ENCODE assay signal across 8 cellular contexts in the genomic region with DNA sequence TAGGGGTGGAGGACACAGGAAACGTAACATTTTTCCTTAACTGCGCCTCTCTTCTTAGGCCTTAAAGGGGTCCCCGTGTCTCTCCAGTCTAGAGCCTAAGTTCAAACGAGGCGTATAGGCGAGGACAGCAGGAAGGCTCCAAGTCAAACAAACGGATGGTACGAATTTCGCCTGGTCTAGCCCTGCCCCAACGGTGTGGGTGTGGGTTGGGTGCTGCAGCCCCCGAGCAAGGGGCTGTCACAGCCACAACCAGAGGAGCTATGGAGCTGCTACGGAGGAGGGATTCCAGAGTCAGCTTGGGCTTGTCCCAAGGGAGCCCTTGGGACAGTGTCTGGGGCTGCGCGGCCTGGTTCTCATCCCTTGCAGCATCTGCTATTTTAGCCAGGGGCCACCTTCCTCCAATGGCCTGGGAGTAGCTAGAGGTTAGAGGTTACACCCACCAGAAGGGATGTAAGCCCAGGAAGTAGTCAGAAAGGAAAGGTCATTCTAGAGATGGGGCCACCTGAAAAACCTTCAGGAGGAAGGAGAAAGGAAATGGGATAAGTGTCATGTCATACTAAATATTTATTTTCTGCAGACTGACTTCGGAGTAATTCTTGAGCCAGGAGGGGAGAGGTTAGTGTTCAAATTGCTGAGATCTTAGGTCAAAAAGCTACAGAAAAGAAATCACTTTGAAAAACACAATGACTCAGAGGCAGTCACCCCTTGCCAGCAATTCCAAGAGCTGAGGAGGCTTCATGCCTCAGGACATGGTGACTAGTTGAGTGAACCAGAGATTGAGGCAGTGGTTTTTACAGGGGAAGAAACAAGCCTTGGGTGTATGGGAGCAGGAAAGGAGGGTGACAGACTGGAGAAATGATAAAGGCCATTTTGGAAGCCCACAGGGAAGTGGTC. TPM values are rescaled to one million over a fixed set of nuclear protein-coding genes. Genes with fewer than 3 reads are reported as not detected.
DNase-seq lines count a peak whose midpoint lies in the region; ATAC-seq, FAIRE-seq and TF ChIP-seq lines count a peak whose summit lies in the region.

No MANE protein-coding gene starts in this region.

- TF ChIP-seq POLR2A in GM12891 (IDR thresholded peaks at IDR 0.05; ENCODE audit: low read depth, low read length): no peak

- H3K4me3 Mint-ChIP-seq in activated naive CD8-positive, alpha-beta T cell treated with anti-CD3 and anti-CD28 coated beads, Interleukin-2, amount 10 ng/mL, durations not matched to agents 7 days and 5 days: peak overlapping the region; percentile 87

- H3K4me3 ChIP-seq in skeletal muscle cell (ENCODE audit: low read depth, low read length): peak overlapping the region; percentile 63

- DNase-seq in DMS114 treated with DMSO at 0.1 percent for 48 hours (lab: John Stamatoyannopoulos, UW; ENCODE audit: unreplicated experiment) (peak; percentile 62), HT1080 (ENCODE audit: low read depth) (peak; percentile 74), hepatic stellate cell (ENCODE audit: low spot score) (peak; percentile 50), skeletal muscle cell (ENCODE audit: low read depth) (peak; percentile 53), GM12891 (ENCODE audit: insufficient read length, low spot score) (no peak), NCI-H2081 (lab: John Stamatoyannopoulos, UW) (no peak)
- no peak for DNase-seq in activated naive CD8-positive, alpha-beta T cell treated with anti-CD3 and anti-CD28 coated beads, Interleukin-2, amount 10 ng/mL, durations not matched to agents 7 days and 5 days

- ATAC-seq in activated naive CD8-positive, alpha-beta T cell treated with anti-CD3 and anti-CD28 coated beads, Interleukin-2, amount 10 ng/mL, durations not matched to agents 7 days and 5 days (ENCODE audit: low read depth): peak; percentile 0
- no peak for ATAC-seq in GM19328 (IDR thresholded peaks at IDR 0.05; ENCODE audit: unreplicated experiment)

- H3K27ac Mint-ChIP-seq in activated naive CD8-positive, alpha-beta T cell treated with anti-CD3 and anti-CD28 coated beads, Interleukin-2, amount 10 ng/mL, durations not matched to agents 7 days and 5 days: peak overlapping the region; percentile 91

- peaks cover 26% of the 10 kb centered on the region for H3K4me1 Mint-ChIP-seq in activated naive CD8-positive, alpha-beta T cell treated with anti-CD3 and anti-CD28 coated beads, Interleukin-2, amount 10 ng/mL, durations not matched to agents 7 days and 5 days

- no peak for FAIRE-seq in GM12891 (lab: Jason Lieb, UNC)

- peaks cover 6% of the 10 kb centered on the region for H3K27me3 Mint-ChIP-seq in activated naive CD8-positive, alpha-beta T cell treated with anti-CD3 and anti-CD28 coated beads, Interleukin-2, amount 10 ng/mL, durations not matched to agents 7 days and 5 days

- H3K36me3 Mint-ChIP-seq in activated naive CD8-positive, alpha-beta T cell treated with anti-CD3 and anti-CD28 coated beads, Interleukin-2, amount 10 ng/mL, durations not matched to agents 7 days and 5 days: peaks cover 14% of the 10 kb centered on the region

- H3K9me3 Mint-ChIP-seq in activated naive CD8-positive, alpha-beta T cell treated with anti-CD3 and anti-CD28 coated beads, Interleukin-2, amount 10 ng/mL, durations not matched to agents 7 days and 5 days: no peaks in the 10 kb centered on the region

- POLR2A ChIA-PET in activated naive CD8-positive, alpha-beta T cell treated with anti-CD3 and anti-CD28 coated beads, Interleukin-2, amount 10 ng/mL, durations not matched to agents 7 days and 5 days (lab: Charles Lee): interaction anchor here (0.5 to 4.1 kb wide), 15 partner anchors 10 to 279 kb away, joined by 3 to 39 read pairs (median 6); partner anchors contain the start of genes B3GALT4, HSD17B8, PFDN6 and RING1

TF ChIP-seq in GM12891, 5 proteins besides CTCF, POLR2A, EP300 and RAD21:
- TF ChIP-seq SPI1 (IDR thresholded peaks at IDR 0.05; ENCODE audit: low read depth, low read length) (no peak), PAX5 (IDR thresholded peaks at IDR 0.05; ENCODE audit: insufficient read depth, low read length, severe bottlenecking) (no peak), POLR2AphosphoS5 (IDR thresholded peaks at IDR 0.05; ENCODE audit: low read depth, low read length) (no peak), POU2F2 (IDR thresholded peaks at IDR 0.05; ENCODE audit: low read depth, low read length) (no peak), TAF1 (IDR thresholded peaks at IDR 0.05; ENCODE audit: low read depth, low read length) (no peak)

RNA-seq across cellular contexts. Expression of gene VPS52, which starts 21.7 kb away (rescaled TPM):
- 30.9 and 38.2 TPM in 2 replicates for total RNA-seq in HT1080 (2014; rRNA removed; shearing (Covaris generic))
- polyA plus RNA-seq in HT1080 (2015; cell fraction: cytosol; rRNA removed): 52.8 and 53.2 TPM in 2 replicates
- polyA plus RNA-seq in HT1080 (2015; cell fraction: nucleus; rRNA removed): 197 and 199 TPM in 2 replicates
- 10 to 100 TPM; 72.3 to 76.0 TPM for total RNA-seq in activated naive CD8-positive, alpha-beta T cell treated with anti-CD3 and anti-CD28 coated beads, Interleukin-2, amount 10 ng/mL, durations not matched to agents 7 days and 5 days
- 30.4 TPM for polyA plus RNA-seq in GM12891 (2012; ENCODE audit: low read depth, missing spikeins)

RNA-seq across cellular contexts. Expression of gene RPS18, which starts 21.9 kb away (rescaled TPM):
- total RNA-seq in HT1080 (2014; rRNA removed; shearing (Covaris generic)): 3,065 and 5,472 TPM in 2 replicates
- 5,591 and 6,587 TPM in 2 replicates for polyA plus RNA-seq in HT1080 (2015; cell fraction: cytosol; rRNA removed)
- polyA plus RNA-seq in HT1080 (2015; cell fraction: nucleus; rRNA removed): 1,861 and 1,874 TPM in 2 replicates
- total RNA-seq in activated naive CD8-positive, alpha-beta T cell treated with anti-CD3 and anti-CD28 coated beads, Interleukin-2, amount 10 ng/mL, durations not matched to agents 7 days and 5 days: 1,000 to 10,000 TPM; 3,300 to 3,409 TPM
- 13,687 TPM for polyA plus RNA-seq in GM12891 (2012; ENCODE audit: low read depth, missing spikeins)

RNA-seq across cellular contexts. Expression of gene B3GALT4, which starts 26.9 kb away (rescaled TPM):
- 1.2 TPM in 2 replicates for total RNA-seq in HT1080 (2014; rRNA removed; shearing (Covaris generic))
- 0.61 and 1.2 TPM in 2 replicates for polyA plus RNA-seq in HT1080 (2015; cell fraction: cytosol; rRNA removed)
- 0.16 and 0.29 TPM in 2 replicates for polyA plus RNA-seq in HT1080 (2015; cell fraction: nucleus; rRNA removed)
- total RNA-seq in activated naive CD8-positive, alpha-beta T cell treated with anti-CD3 and anti-CD28 coated beads, Interleukin-2, amount 10 ng/mL, durations not matched to agents 7 days and 5 days: 10 to 100 TPM; 32.0 to 35.4 TPM
- 3.0 TPM for polyA plus RNA-seq in GM12891 (2012; ENCODE audit: low read depth, missing spikeins)

RNA-seq across cellular contexts. Expression of gene WDR46, which starts 39.1 kb away (rescaled TPM):
- total RNA-seq in HT1080 (2014; rRNA removed; shearing (Covaris generic)): 170 and 256 TPM in 2 replicates
- polyA plus RNA-seq in HT1080 (2015; cell fraction: cytosol; rRNA removed): 81.1 and 91.8 TPM in 2 replicates
- 211 and 236 TPM in 2 replicates for polyA plus RNA-seq in HT1080 (2015; cell fraction: nucleus; rRNA removed)
- total RNA-seq in activated naive CD8-positive, alpha-beta T cell treated with anti-CD3 and anti-CD28 coated beads, Interleukin-2, amount 10 ng/mL, durations not matched to agents 7 days and 5 days: 10 to 100 TPM; 50.0 to 58.0 TPM
- 47.4 TPM for polyA plus RNA-seq in GM12891 (2012; ENCODE audit: low read depth, missing spikeins)

RNA-seq across cellular contexts. Expression of gene PFDN6, which starts 39.4 kb away (rescaled TPM):
- total RNA-seq in HT1080 (2014; rRNA removed; shearing (Covaris generic)): 194 and 225 TPM in 2 replicates
- polyA plus RNA-seq in HT1080 (2015; cell fraction: cytosol; rRNA removed): 260 and 275 TPM in 2 replicates
- polyA plus RNA-seq in HT1080 (2015; cell fraction: nucleus; rRNA removed): 173 and 211 TPM in 2 replicates
- total RNA-seq in activated naive CD8-positive, alpha-beta T cell treated with anti-CD3 and anti-CD28 coated beads, Interleukin-2, amount 10 ng/mL, durations not matched to agents 7 days and 5 days: 10 to 100 TPM; 53.3 to 54.7 TPM
- 143 TPM for polyA plus RNA-seq in GM12891 (2012; ENCODE audit: low read depth, missing spikeins)

Comparison
In these comparisons a context has a peak if more than half of its experiments do, and no peak if none do; other contexts are left out.
1. DNase-seq: peak in DMS114 treated with DMSO at 0.1 percent for 48 hours (single experiment), HT1080 (single experiment), hepatic stellate cell (single experiment) and skeletal muscle cell (single experiment); none in activated naive CD8-positive, alpha-beta T cell treated with anti-CD3 and anti-CD28 coated beads, Interleukin-2, amount 10 ng/mL, durations not matched to agents 7 days and 5 days (single experiment), GM12891 (single experiment) and NCI-H2081 (0 of 2).
2. RNA of gene B3GALT4, which starts 26.9 kb away (total RNA-seq): 32.0 to 35.4 TPM in activated naive CD8-positive, alpha-beta T cell treated with anti-CD3 and anti-CD28 coated beads, Interleukin-2, amount 10 ng/mL, durations not matched to agents 7 days and 5 days; 1.2 TPM in HT1080; every median in the first group is over 10 times any median in the second.